8 cellular contexts compared by ENCODE assay signal in the genomic region with DNA sequence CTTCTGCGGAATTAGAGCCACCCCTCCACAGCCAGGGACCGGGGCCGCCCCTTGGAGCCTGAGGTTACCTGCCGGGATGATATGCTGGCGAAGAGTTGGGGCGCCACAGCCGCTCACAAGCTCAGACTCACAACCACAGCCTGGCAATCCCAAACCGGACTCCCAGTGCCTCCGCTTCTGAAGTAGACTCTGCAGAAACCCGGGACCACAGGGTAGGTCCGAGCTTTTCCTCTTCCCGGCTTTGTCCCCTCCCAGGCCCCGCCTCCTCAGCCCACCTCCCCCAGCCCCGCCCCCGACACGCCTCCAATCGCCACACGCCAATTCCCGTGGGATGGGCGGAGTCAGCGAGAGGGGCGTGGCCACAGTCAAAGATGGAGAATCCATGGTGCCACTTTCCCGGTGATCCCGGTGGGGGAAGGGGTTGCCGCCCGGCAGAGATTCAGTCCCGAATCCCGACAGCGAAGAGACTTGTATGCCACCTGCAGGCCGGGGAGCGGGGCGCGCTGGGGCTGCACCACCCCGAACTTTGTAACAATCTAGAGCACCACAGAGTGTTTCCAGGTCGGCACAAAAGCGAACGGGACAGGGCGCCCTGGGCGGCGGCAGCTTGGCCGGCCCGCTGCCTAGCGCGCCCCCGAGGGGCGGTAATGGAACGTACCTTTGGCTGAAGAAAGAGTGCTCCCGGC. TPM values are rescaled to one million over a fixed set of nuclear protein-coding genes. Genes with fewer than 3 reads are reported as not detected.
A peak's percentile ranks its signal among the peaks of the same experiment; 100 is the strongest.
DNase-seq lines count a peak whose midpoint lies in the region; ATAC-seq and TF ChIP-seq lines count a peak whose summit lies in the region.

IDH1 (minus strand) TSS at position 201 of the 686 bp plus-strand sequence. CDS start 3,520 bp downstream, outside the sequence.

- H3K4me2 ChIP-seq in osteoblast (ENCODE audit: insufficient read depth, low read length) = peak within 1 kb of the TSS; percentile 91

- peak; percentile 53 for TF ChIP-seq CTCF in HFF-Myc (IDR thresholded peaks at IDR 0.05; ENCODE audit: low read depth, low read length, missing control alignments)
- TF ChIP-seq CTCF in osteoblast (IDR thresholded peaks at IDR 0.05; ENCODE audit: extremely low read depth, low read depth, low read length) = peak; percentile 46
- TF ChIP-seq CTCF in thoracic aorta (IDR thresholded peaks at IDR 0.05) = peak; percentile 33

- peak within 1 kb of the TSS; percentile 86 for H3K4me3 ChIP-seq in GM08714 (ENCODE audit: low read length)
- peak within 1 kb of the TSS; percentile 95 for H3K4me3 ChIP-seq in HFF-Myc (replicated peaks; ENCODE audit: low read depth, low read length)
- peak within 1 kb of the TSS; percentile 99 for H3K4me3 ChIP-seq in SK-N-MC
- peak within 1 kb of the TSS; percentile 89 for H3K4me3 ChIP-seq in osteoblast (ENCODE audit: insufficient read depth, low read length)
- peak within 1 kb of the TSS; percentile 81 for H3K4me3 ChIP-seq in thoracic aorta

- H3K79me2 ChIP-seq in osteoblast (ENCODE audit: insufficient read depth, low read length) = no peaks in the 10 kb centered on the region

- H3K9ac ChIP-seq in SK-N-MC (ENCODE audit: insufficient read length) = peak within 1 kb of the TSS; percentile 79

- no peaks in the 10 kb centered on the region for H4K20me1 ChIP-seq in osteoblast (ENCODE audit: insufficient read depth, low read length)

- peak; percentile 90 for ATAC-seq in thoracic aorta (ENCODE audit: insufficient number of reproducible peaks, low FRiP score, low read depth)

- DNase-seq in HFF-Myc (ENCODE audit: extremely low read depth, low read depth) = peak; percentile 80
- peak; percentile 81 for DNase-seq in MV-4-11 (lab: John Stamatoyannopoulos, UW)
- peak; percentile 64 for DNase-seq in SK-N-MC (ENCODE audit: low read depth, low spot score)
- peak; percentile 95 for DNase-seq in activated naive CD4-positive, alpha-beta T cell treated with anti-CD3 and anti-CD28 coated beads, Interleukin-2, amount 50 U/mL, for 16 hours
- DNase-seq in globus pallidus (ENCODE audit: low spot score) = peak; percentile 95
- peak; percentile 95 for DNase-seq in osteoblast (ENCODE audit: insufficient read length, low spot score, missing footprints)
- peak; percentile 93 for DNase-seq in thoracic aorta (ENCODE audit: low spot score)

- peaks cover 20% of the 10 kb centered on the region for H3K4me1 ChIP-seq in osteoblast (ENCODE audit: insufficient read depth, low read length)
- H3K4me1 ChIP-seq in thoracic aorta (ENCODE audit: control insufficient read depth in 1 of 2, low read depth in 2 of 2) = peaks cover 23 to 35% of the 10 kb centered on the region in 2 donors

- H3K9me3 ChIP-seq in SK-N-MC (ENCODE audit: low read depth, low read length) (no peaks in the 10 kb centered on the region), osteoblast (ENCODE audit: low read depth, low read length) (no peaks in the 10 kb centered on the region), thoracic aorta (no peaks in the 10 kb centered on the region)

- no peaks in the 10 kb centered on the region for H3K27me3 ChIP-seq in osteoblast (ENCODE audit: insufficient read depth, low read length)
- H3K27me3 ChIP-seq in thoracic aorta (replicated peaks; ENCODE audit: insufficient read depth) = no peaks in the 10 kb centered on the region

- H3K27ac ChIP-seq in SK-N-MC = peak within 1 kb of the TSS; percentile 59; the same call in 1 of the 2 replicates
- H3K27ac ChIP-seq in osteoblast (ENCODE audit: low read depth, low read length) = peak within 1 kb of the TSS; percentile 42
- peak within 1 kb of the TSS; percentile 77 to 80 for H3K27ac ChIP-seq in thoracic aorta

- peaks cover 38% of the 10 kb centered on the region for H3K36me3 ChIP-seq in SK-N-MC (ENCODE audit: insufficient read depth, low read length)
- no peaks in the 10 kb centered on the region for H3K36me3 ChIP-seq in osteoblast (ENCODE audit: insufficient read depth, low read length)
- H3K36me3 ChIP-seq in thoracic aorta = peaks cover 1% of the 10 kb centered on the region

- peak within 1 kb of the TSS; percentile 92 for H2AFZ ChIP-seq in osteoblast (ENCODE audit: low read length)

RNA-seq across cellular contexts. Expression of gene IDH1, which starts in this region (rescaled TPM):
- total RNA-seq in osteoblast = 181 and 226 TPM in 2 replicates
- 10 to 100 TPM; 40.9 to 41.0 TPM for total RNA-seq in thoracic aorta

Comparison
In these comparisons a context has a peak if more than half of its experiments do, and no peak if none do; other contexts are left out.
1. Peak in every context shown above with its lines: DNase-seq, ATAC-seq, H3K4me3 ChIP-seq and H3K27ac ChIP-seq.